ENCODE assay signal across 9 cellular contexts in the genomic region with DNA sequence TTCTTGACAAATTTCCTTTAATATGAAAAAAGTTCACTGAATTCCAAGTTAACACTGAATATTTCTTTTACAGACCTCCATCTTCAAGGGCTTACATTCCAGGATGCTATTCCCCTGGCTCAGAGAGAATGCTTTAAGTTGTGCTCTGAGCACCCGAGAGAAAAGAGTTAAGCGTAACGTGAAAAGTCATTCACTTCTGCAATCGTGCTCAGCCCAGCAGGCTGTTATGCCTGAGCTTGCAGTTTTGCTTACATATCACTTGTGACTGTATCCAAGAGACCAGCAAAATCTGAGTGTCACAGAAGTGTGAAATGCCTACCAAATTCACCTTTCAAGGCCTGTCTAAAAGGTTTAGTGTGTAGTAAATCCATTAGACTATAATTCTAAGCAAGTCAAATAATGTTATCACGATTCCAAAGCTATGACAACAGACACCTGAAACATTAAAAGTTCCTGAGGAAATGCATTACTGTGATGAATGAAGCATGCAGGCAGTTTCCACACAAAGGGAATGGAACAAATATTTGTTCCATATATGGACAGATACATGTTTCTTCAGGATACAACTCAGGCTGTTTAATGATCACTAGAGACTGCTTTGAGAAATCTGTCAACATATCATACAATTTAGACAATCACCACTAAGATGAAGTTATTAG. TPM values are rescaled to one million over a fixed set of nuclear protein-coding genes. Genes with fewer than 3 reads are reported as not detected.
DNase-seq lines count a peak whose midpoint lies in the region; ATAC-seq and TF ChIP-seq lines count a peak whose summit lies in the region.
"Had no signal": no experiment of that assay in that cellular context is flagged by ENCODE, and none has a peak within 500 bp of the region (broad histone marks: within the 10 kb centered on the region; RNA-seq: fewer than 3 reads in every experiment).

No MANE protein-coding gene starts in this region.

- H3K36me3 ChIP-seq in heart right ventricle = peaks cover 0 to 33% (median 4%) of the 10 kb centered on the region in 9 donors
- H3K36me3 ChIP-seq in OCI-LY7 (ENCODE audit: insufficient read depth, low read length) = peaks cover 78% of the 10 kb centered on the region

- peaks cover 44% of the 10 kb centered on the region for H3K36me3 Mint-ChIP-seq in activated CD4-positive, alpha-beta memory T cell treated with anti-CD3 and anti-CD28 coated beads, Interleukin-2, amount 10 ng/mL, durations not matched to agents 7 days and 5 days (ENCODE audit: low read depth)

- no peak overlapping the region for H3K4me3 Mint-ChIP-seq in activated CD4-positive, alpha-beta memory T cell treated with anti-CD3 and anti-CD28 coated beads, Interleukin-2, amount 10 ng/mL, durations not matched to agents 7 days and 5 days

- H2AFZ ChIP-seq in OCI-LY7 (ENCODE audit: low read length) = no peak overlapping the region

- no peak for TF ChIP-seq CTCF in heart right ventricle (IDR thresholded peaks at IDR 0.05)
- no peak for TF ChIP-seq CTCF in OCI-LY7 (conservative IDR thresholded peaks at IDR 0.05; ENCODE audit: low read length)

- peaks cover 35% of the 10 kb centered on the region for H4K20me1 ChIP-seq in OCI-LY7 (ENCODE audit: insufficient read depth, low read length)

- H3K4me2 ChIP-seq in OCI-LY7 (ENCODE audit: low read length) = no peak overlapping the region

- intact Hi-C loops in heart right ventricle (cut with DNase I) (loop anchor here in 3 of 10 donors (2.0 to 5.0 kb wide), 2 partner anchors 21 to 69 kb away; a partner anchor contains a TSS), sciatic nerve (cut with DNase I) (no loop called here), posterior vena cava (cut with DNase I) (no loop called here), OCI-LY7 (cut with micrococcal nuclease; ENCODE audit: unreplicated experiment) (no loop called here)

- ATAC-seq in GM19043 (IDR thresholded peaks at IDR 0.05; ENCODE audit: low read depth, unreplicated experiment) = peak; percentile 42
- ATAC-seq in heart right ventricle = peak in 7 of 8 donors; percentile 39 to 67 (median 54)
- peak; percentile 66 for ATAC-seq in sciatic nerve
- no peak for ATAC-seq in GM21528 (IDR thresholded peaks at IDR 0.05; ENCODE audit: low FRiP score, unreplicated experiment)

- H3K4me1 ChIP-seq in heart right ventricle (peaks cover 25 to 89% (median 70%) of the 10 kb centered on the region in 9 donors), OCI-LY7 (ENCODE audit: insufficient read depth, low read length, poor library complexity, severe bottlenecking) (peaks cover 38% of the 10 kb centered on the region)

- no peak for DNase-seq in activated CD4-positive, alpha-beta memory T cell treated with anti-CD3 and anti-CD28 coated beads, Interleukin-2, amount 10 ng/mL, durations not matched to agents 7 days and 5 days
- DNase-seq in heart right ventricle (no peak), sciatic nerve (ENCODE audit: low spot score) (no peak), posterior vena cava (ENCODE audit: low spot score) (no peak), OCI-LY7 (ENCODE audit: low spot score) (no peak)
- DNase-seq in NK-92 treated with Interleukin-12 subunit alpha and Interleukin-12 subunit beta, amount 100 ng/mL, for 24 hours (lab: John Stamatoyannopoulos, UW) = no peak

- CTCF ChIA-PET in activated CD4-positive, alpha-beta memory T cell treated with anti-CD3 and anti-CD28 coated beads, Interleukin-2, amount 10 ng/mL, durations not matched to agents 7 days and 5 days (lab: Charles Lee) = no interaction called here
- CTCF ChIA-PET in OCI-LY7 (lab: Charles Lee; ENCODE audit: unreplicated experiment) = no interaction called here

- H3K79me2 ChIP-seq in OCI-LY7 (ENCODE audit: insufficient read depth, low read depth, low read length) = peaks cover 100% of the 10 kb centered on the region

- H3K9me2 ChIP-seq in OCI-LY7 (ENCODE audit: insufficient read depth, low read length) = no peaks in the 10 kb centered on the region

- H3K27ac ChIP-seq in heart right ventricle = peak overlapping the region; percentile 11 to 86 (median 69)
- H3K27ac ChIP-seq in OCI-LY7 (ENCODE audit: low read depth, low read length, poor library complexity, severe bottlenecking) = no peak overlapping the region
- H3K27ac ChIP-seq: HL-60 had no signal

- peak overlapping the region; percentile 46 for H3K27ac Mint-ChIP-seq in activated CD4-positive, alpha-beta memory T cell treated with anti-CD3 and anti-CD28 coated beads, Interleukin-2, amount 10 ng/mL, durations not matched to agents 7 days and 5 days

- POLR2A ChIA-PET in activated CD4-positive, alpha-beta memory T cell treated with anti-CD3 and anti-CD28 coated beads, Interleukin-2, amount 10 ng/mL, durations not matched to agents 7 days and 5 days (lab: Charles Lee) = interaction anchor here (1.0 to 2.0 kb wide), 5 partner anchors 9 to 71 kb away, joined by 3 to 4 read pairs (median 4); no protein-coding TSS in a partner anchor
- POLR2A ChIA-PET in OCI-LY7 (lab: Charles Lee) = no interaction called here

- BruUV-seq in OCI-LY7 (replicated peaks; lab: Mats Ljungman, UMichigan) = no TSS peak

- H3K4me3 ChIP-seq in heart right ventricle (peak overlapping the region in 6 of 10 donors; percentile 4 to 31 (median 26)), OCI-LY7 (ENCODE audit: low read depth, low read length, poor library complexity, severe bottlenecking) (no peak overlapping the region)

- H3K27me3 ChIP-seq in heart right ventricle = no peaks in the 10 kb centered on the region

- H3K27me3 Mint-ChIP-seq in activated CD4-positive, alpha-beta memory T cell treated with anti-CD3 and anti-CD28 coated beads, Interleukin-2, amount 10 ng/mL, durations not matched to agents 7 days and 5 days = no peaks in the 10 kb centered on the region

- 8 to 12% methylated on average over 5 of the region's 5 CpGs for WGBS in heart right ventricle, 2 donors

- no peaks in the 10 kb centered on the region for H3K9me3 Mint-ChIP-seq in activated CD4-positive, alpha-beta memory T cell treated with anti-CD3 and anti-CD28 coated beads, Interleukin-2, amount 10 ng/mL, durations not matched to agents 7 days and 5 days

- H3K4me1 Mint-ChIP-seq in activated CD4-positive, alpha-beta memory T cell treated with anti-CD3 and anti-CD28 coated beads, Interleukin-2, amount 10 ng/mL, durations not matched to agents 7 days and 5 days = peaks cover 49% of the 10 kb centered on the region

- H3K9me3 ChIP-seq in heart right ventricle (no peaks in the 10 kb centered on the region), OCI-LY7 (ENCODE audit: low read length) (no peaks in the 10 kb centered on the region)

RNA-seq across cellular contexts. Expression of a gene that starts 20.1 kb away (rescaled TPM):
- total RNA-seq in activated CD4-positive, alpha-beta memory T cell treated with anti-CD3 and anti-CD28 coated beads, Interleukin-2, amount 10 ng/mL, durations not matched to agents 7 days and 5 days = 100 to 1,000 TPM; 233 to 242 TPM
- total RNA-seq in heart right ventricle (100 to 1,000 TPM; 503 to 713 (median 595) TPM), sciatic nerve (373 TPM), posterior vena cava (1,000 to 10,000 TPM; 1,298 to 1,367 TPM), OCI-LY7 (2022) (167 and 199 TPM in 2 replicates)
- polyA plus RNA-seq in heart right ventricle = 100 to 1,000 TPM; 169 to 828 TPM
- 165 and 179 TPM in 2 replicates for total RNA-seq in OCI-LY7 (2014; rRNA removed; shearing (Covaris generic))
